9 cellular contexts compared by ENCODE assay signal in the genomic region with DNA sequence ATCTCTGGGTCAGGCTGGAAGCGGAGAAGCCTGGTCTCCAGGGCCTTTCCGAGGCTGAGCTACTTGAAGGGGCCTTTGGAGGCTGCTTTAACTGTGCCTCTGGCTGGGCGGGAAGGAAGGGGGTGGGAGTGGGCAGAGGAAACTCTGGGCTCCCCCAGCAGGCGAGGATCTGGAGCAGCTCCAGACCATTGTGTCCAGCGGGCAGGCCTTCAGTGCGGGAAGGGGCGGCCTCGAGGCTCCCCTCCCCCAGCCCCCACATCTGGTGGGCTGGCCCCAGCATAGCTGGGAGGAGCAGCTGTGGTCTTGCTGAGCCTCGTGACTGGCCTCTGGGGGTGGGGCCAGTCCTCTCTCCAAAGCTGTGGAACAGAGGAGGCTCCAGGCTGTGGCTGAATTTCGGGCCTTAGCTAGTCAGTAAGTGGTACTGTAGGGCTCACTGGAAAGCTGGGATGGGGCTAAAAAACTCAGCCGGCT. TPM values are rescaled to one million over a fixed set of nuclear protein-coding genes. Genes with fewer than 3 reads are reported as not detected.
DNase-seq lines count a peak whose midpoint lies in the region; ATAC-seq and TF ChIP-seq lines count a peak whose summit lies in the region.
"Had no signal": no experiment of that assay in that cellular context is flagged by ENCODE, and none has a peak within 500 bp of the region (broad histone marks: within the 10 kb centered on the region; RNA-seq: fewer than 3 reads in every experiment).

No MANE protein-coding gene starts in this region.

- ATAC-seq in GM19395 (IDR thresholded peaks at IDR 0.05; ENCODE audit: unreplicated experiment) (no peak), HG03442 (IDR thresholded peaks at IDR 0.05; ENCODE audit: unreplicated experiment) (no peak), GM18868 (IDR thresholded peaks at IDR 0.05; ENCODE audit: unreplicated experiment) (no peak)

- peak overlapping the region; percentile 90 to 92 for H3K27ac ChIP-seq in right atrium auricular region
- peak overlapping the region; percentile 71 for H3K27ac ChIP-seq in rectal smooth muscle tissue (ENCODE audit: low read depth, low read length)
- H3K27ac ChIP-seq: epithelial cell of prostate had no signal

- H3K4me1 ChIP-seq in right atrium auricular region (peaks cover 0 to 38% of the 10 kb centered on the region in 2 donors), rectal smooth muscle tissue (ENCODE audit: control insufficient read depth, insufficient read depth, low read length) (peaks cover 9% of the 10 kb centered on the region)

- peak; percentile 30 for DNase-seq in ELR (ENCODE audit: low read depth)
- DNase-seq in amniotic epithelial cell (ENCODE audit: low read depth), result peak; percentile 79
- DNase-seq in right atrium auricular region (ENCODE audit: low spot score), result peak; percentile 85
- DNase-seq in KG1 (lab: John Stamatoyannopoulos, UW), result no peak

- peaks cover 0 to 5% of the 10 kb centered on the region in 2 donors for H3K27me3 ChIP-seq in right atrium auricular region
- H3K27me3 ChIP-seq in rectal smooth muscle tissue (ENCODE audit: control insufficient read depth, insufficient read depth, low read length), result peaks cover 13% of the 10 kb centered on the region

- no peak overlapping the region for H3K9ac ChIP-seq in rectal smooth muscle tissue (ENCODE audit: low read length)

- no peaks in the 10 kb centered on the region for H3K9me3 ChIP-seq in right atrium auricular region

- H3K4me3 ChIP-seq in right atrium auricular region (peak overlapping the region; percentile 16 to 82), rectal smooth muscle tissue (ENCODE audit: low read length) (peak overlapping the region; percentile 25)

- H3K36me3 ChIP-seq in right atrium auricular region (peaks cover 25% of the 10 kb centered on the region), rectal smooth muscle tissue (ENCODE audit: control insufficient read depth, insufficient read depth, low read length) (peaks cover 5% of the 10 kb centered on the region)

- no peak for TF ChIP-seq CTCF in right atrium auricular region (IDR thresholded peaks at IDR 0.05)

RNA-seq across cellular contexts. Expression of a gene that starts 3.4 kb away (rescaled TPM):
- total RNA-seq in right atrium auricular region, result 10 to 100 TPM; 17.6 to 23.2 TPM

RNA-seq across cellular contexts. Expression of a gene that starts 41.1 kb away (rescaled TPM):
- total RNA-seq in right atrium auricular region, result 100 to 1,000 TPM; 150 to 238 TPM

RNA-seq across cellular contexts. Expression of a gene that starts 58.7 kb away (rescaled TPM):
- total RNA-seq in right atrium auricular region, result 10 to 100 TPM in 1 of 2 donors, 1 to 10 TPM in 1; 8.2 to 12.5 TPM

RNA-seq across cellular contexts. Expression of a gene that starts 59.6 kb away (rescaled TPM):
- 10 to 100 TPM; 26.8 to 36.9 TPM for total RNA-seq in right atrium auricular region
